In the genomic region with DNA sequence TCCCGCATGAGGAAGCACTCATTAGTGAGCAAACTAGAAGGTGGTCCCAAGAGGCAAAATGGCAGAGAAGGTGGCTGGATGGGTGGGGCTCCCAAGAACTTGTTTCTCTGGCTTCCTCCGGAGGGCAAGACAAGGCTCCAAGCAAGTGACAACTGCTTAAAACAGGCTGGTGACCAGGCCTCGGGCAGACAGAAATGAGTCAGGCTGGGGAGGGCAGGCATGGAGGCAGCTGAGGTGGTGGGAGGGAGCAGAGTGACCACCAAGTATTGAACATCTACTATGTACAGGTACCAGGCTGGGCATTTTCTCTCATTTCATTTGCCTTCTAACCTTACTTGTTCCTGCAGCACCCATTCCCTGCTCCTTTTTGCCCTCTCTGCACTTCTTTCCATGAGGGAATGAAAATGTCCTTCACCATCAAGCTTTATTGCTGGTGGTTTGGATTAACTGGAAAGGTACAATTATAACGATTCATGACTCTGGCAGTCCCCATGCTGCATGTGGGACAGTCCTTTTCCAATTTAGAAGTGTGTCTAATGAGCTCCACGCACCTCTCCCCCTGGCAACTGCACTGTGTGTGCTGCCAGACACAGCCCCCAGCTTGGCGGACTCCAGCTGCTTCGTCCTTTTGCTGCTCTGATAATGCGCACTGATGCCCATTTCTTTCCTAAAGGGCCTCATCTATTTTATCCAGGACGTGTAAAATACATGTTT, we compare ENCODE assay signal across 18 cellular contexts. TPM values are rescaled to one million over a fixed set of nuclear protein-coding genes. Genes with fewer than 3 reads are reported as not detected.
DNase-seq lines count a peak whose midpoint lies in the region; ATAC-seq and TF ChIP-seq lines count a peak whose summit lies in the region.
"Had no signal": no experiment of that assay in that cellular context is flagged by ENCODE, and none has a peak within 500 bp of the region (broad histone marks: within the 10 kb centered on the region; RNA-seq: fewer than 3 reads in every experiment).

No MANE protein-coding gene starts in this region.

- no peak overlapping the region for H2BK15ac ChIP-seq in IMR-90 (ENCODE audit: low read depth, low read length)

- H3F3A ChIP-seq in MM.1S (ENCODE audit: insufficient read depth, low read length) = no peaks in the 10 kb centered on the region

- H3K9me2 ChIP-seq in MM.1S (replicated peaks; ENCODE audit: insufficient read depth, low read length) = no peaks in the 10 kb centered on the region

- H3K36me3 ChIP-seq in IMR-90 (ENCODE audit: control insufficient read depth, insufficient read depth, low read length) (no peaks in the 10 kb centered on the region), MM.1S (replicated peaks; ENCODE audit: insufficient read depth, low read length) (no peaks in the 10 kb centered on the region)

- in situ Hi-C loops in IMR-90 (cut with MboI; ENCODE audit: low sequenced_read_pairs) = no loop called here

- no peaks in the 10 kb centered on the region for H3K9me3 ChIP-seq in IMR-90 (ENCODE audit: control insufficient read depth, insufficient read depth, low read length)
- no peaks in the 10 kb centered on the region for H3K9me3 ChIP-seq in MM.1S (replicated peaks; ENCODE audit: insufficient read depth, low read length)
- H3K9me3 ChIP-seq: stomach had no signal

- peaks cover 5% of the 10 kb centered on the region for H3K27me3 ChIP-seq in IMR-90 (ENCODE audit: control insufficient read depth, insufficient read depth, low read length)
- peaks cover 91% of the 10 kb centered on the region for H3K27me3 ChIP-seq in MM.1S (replicated peaks; ENCODE audit: insufficient read depth, low read length)
- H3K27me3 ChIP-seq: stomach had no signal

- H3K4me3 ChIP-seq in IMR-90 (ENCODE audit: insufficient read depth, low read depth, low read length) = no peak overlapping the region
- H3K4me3 ChIP-seq in epithelial cell of esophagus (ENCODE audit: low read length) = no peak overlapping the region
- H3K4me3 ChIP-seq in MM.1S (ENCODE audit: low read length) = no peak overlapping the region
- H3K4me3 ChIP-seq: lung, stomach had no signal

- no peak overlapping the region for H2BK5ac ChIP-seq in IMR-90 (ENCODE audit: low read depth, low read length, poor library complexity, severe bottlenecking)

- H3K27ac ChIP-seq in IMR-90 (ENCODE audit: insufficient read depth, low read length) = no peak overlapping the region
- no peak overlapping the region for H3K27ac ChIP-seq in MM.1S (ENCODE audit: low read length)

- H3K79me2 ChIP-seq in MM.1S (ENCODE audit: low read length) = no peaks in the 10 kb centered on the region

- intact Hi-C loops in IMR-90 (cut with micrococcal nuclease) = no loop called here

- H2AFZ ChIP-seq in IMR-90 (replicated peaks; ENCODE audit: low read length, poor library complexity) = no peak overlapping the region
- no peak overlapping the region for H2AFZ ChIP-seq in MM.1S (ENCODE audit: low read length)

- no peak overlapping the region for H3K23ac ChIP-seq in IMR-90 (ENCODE audit: low read depth, low read length)

- CTCF ChIA-PET in IMR-90 (lab: Yijun Ruan, JAX) = interaction anchor here (0.5 to 1.2 kb wide), 2 partner anchors 42 to 61 kb away, joined by 3 read pairs; no protein-coding TSS in a partner anchor

- DNase-seq in Daoy (ENCODE audit: low read depth) (peak; percentile 44), IMR-90 (no peak), epithelial cell of esophagus (ENCODE audit: low read depth) (peak; percentile 49), MM.1S (no peak), activated T-cell treated with anti-CD3 and anti-CD28 coated beads for 4 hours (no peak)
- no peak for DNase-seq in activated CD4-positive, alpha-beta T cell treated with anti-CD3 and anti-CD28 coated beads for 4 hours
- no peak for DNase-seq in naive thymus-derived CD8-positive, alpha-beta T cell
- DNase-seq: activated CD4-positive, alpha-beta T cell treated with anti-CD3 and anti-CD28 coated beads, Interleukin-2, amount 10 ng/mL, durations not matched to agents 24 days and 14 days; activated naive CD4-positive, alpha-beta T cell treated with Interleukin-2 at 50 U/mL for 16 hours; CD4-positive, alpha-beta memory T cell; cortex of kidney; DND-41; NCI-H526; stomach had no signal

- no peak overlapping the region for H3K56ac ChIP-seq in IMR-90 (ENCODE audit: extremely low read depth, insufficient read depth, low read length)

- peak overlapping the region; percentile 74 to 93 (median 78) for H3K27ac Mint-ChIP-seq in nephron
- peak overlapping the region in 2 of 10 donors; percentile 9 to 21 for H3K27ac Mint-ChIP-seq in naive thymus-derived CD8-positive, alpha-beta T cell
- H3K27ac Mint-ChIP-seq: activated CD4-positive, alpha-beta T cell treated with anti-CD3 and anti-CD28 coated beads, Interleukin-2, amount 10 ng/mL, durations not matched to agents 24 days and 14 days; IgD-negative memory B cell had no signal

- peaks cover 21% of the 10 kb centered on the region for H3K4me1 ChIP-seq in IMR-90 (ENCODE audit: control insufficient read depth, insufficient read depth, low read length)
- H3K4me1 ChIP-seq in MM.1S (ENCODE audit: low read length) = no peaks in the 10 kb centered on the region
- H3K4me1 ChIP-seq: stomach had no signal

- no peak overlapping the region; the same call in 1 of the 2 replicates for H3K14ac ChIP-seq in IMR-90 (replicated peaks; ENCODE audit: low read depth, low read length)

- H2BK20ac ChIP-seq in IMR-90 (ENCODE audit: low read depth, low read length) = no peak overlapping the region

- H2AK5ac ChIP-seq in IMR-90 (ENCODE audit: low read depth, low read length) = peak overlapping the region; percentile 42; the same call in 1 of the 2 replicates

- no peak for TF ChIP-seq RAD21 in IMR-90 (IDR thresholded peaks at IDR 0.05; ENCODE audit: low read length)

- H2AK9ac ChIP-seq in IMR-90 (replicated peaks; ENCODE audit: low read depth, low read length, poor library complexity) = no peak overlapping the region

- peaks cover 3% of the 10 kb centered on the region; the same call in 1 of the 2 replicates for H4K20me1 ChIP-seq in IMR-90 (ENCODE audit: insufficient read depth, low read length)
- no peaks in the 10 kb centered on the region for H4K20me1 ChIP-seq in MM.1S (ENCODE audit: insufficient read depth, low read length)

- H3K79me1 ChIP-seq in IMR-90 (ENCODE audit: low read depth in 1 of 2, low read length in 2 of 2) = no peaks in the 10 kb centered on the region

- no peak overlapping the region for H4K5ac ChIP-seq in IMR-90 (ENCODE audit: low read depth, low read length)

- dilution Hi-C loops in IMR-90 (cut with HindIII; ENCODE audit: low sequenced_read_pairs, unreplicated experiment) = no loop called here

- H3K9me1 ChIP-seq in IMR-90 (ENCODE audit: insufficient read depth, low read length) = peaks cover 17% of the 10 kb centered on the region

- peak overlapping the region in 1 of 3 experiments; percentile 45 for H3K4me3 Mint-ChIP-seq in nephron
- no peak overlapping the region for H3K4me3 Mint-ChIP-seq in naive thymus-derived CD8-positive, alpha-beta T cell
- H3K4me3 Mint-ChIP-seq: activated CD4-positive, alpha-beta T cell treated with anti-CD3 and anti-CD28 coated beads, Interleukin-2, amount 10 ng/mL, durations not matched to agents 24 days and 14 days; CD4-positive, alpha-beta memory T cell had no signal

- TF ChIP-seq CTCF in IMR-90 (conservative IDR thresholded peaks at IDR 0.05; ENCODE audit: low read depth, low read length) (no peak), epithelial cell of esophagus (IDR thresholded peaks at IDR 0.05; ENCODE audit: insufficient read depth, low read depth, low read length, missing control alignments) (no peak), nephron (IDR thresholded peaks at IDR 0.05; ENCODE audit: unreplicated experiment in 3 of 3) (no peak), MM.1S (IDR thresholded peaks at IDR 0.05; ENCODE audit: low read length) (no peak)

- ATAC-seq in IMR-90 (ENCODE audit: low read depth) = no peak
- ATAC-seq in naive thymus-derived CD8-positive, alpha-beta T cell = no peak

- POLR2A ChIA-PET in IMR-90 (lab: Charles Lee; ENCODE audit: unreplicated experiment) = interaction anchor here (0.8 kb wide), 1 partner anchor 52 kb away, joined by 3 read pairs; a partner anchor contains a TSS
- POLR2A ChIA-PET in naive thymus-derived CD8-positive, alpha-beta T cell (lab: Charles Lee) = no interaction called here

- BruUV-seq in IMR-90 (replicated peaks; lab: Mats Ljungman, UMichigan) = no TSS peak

- H3K9me3 Mint-ChIP-seq in nephron = no peaks in the 10 kb centered on the region
- no peaks in the 10 kb centered on the region for H3K9me3 Mint-ChIP-seq in naive thymus-derived CD8-positive, alpha-beta T cell
- H3K9me3 Mint-ChIP-seq: activated CD4-positive, alpha-beta T cell treated with anti-CD3 and anti-CD28 coated beads, Interleukin-2, amount 10 ng/mL, durations not matched to agents 24 days and 14 days; CD4-positive, alpha-beta memory T cell; IgD-negative memory B cell had no signal

- no peak overlapping the region for H3K18ac ChIP-seq in IMR-90 (ENCODE audit: low read depth, low read length)

- H3K36me3 Mint-ChIP-seq in nephron (ENCODE audit: low read depth) = no peaks in the 10 kb centered on the region
- no peaks in the 10 kb centered on the region for H3K36me3 Mint-ChIP-seq in naive thymus-derived CD8-positive, alpha-beta T cell
- H3K36me3 Mint-ChIP-seq: CD4-positive, alpha-beta memory T cell had no signal

- H3K9ac ChIP-seq in IMR-90 (ENCODE audit: low read depth, low read length) = no peak overlapping the region
- H3K9ac ChIP-seq in MM.1S (ENCODE audit: low read length) = no peak overlapping the region

- no peak overlapping the region for H4K91ac ChIP-seq in IMR-90 (ENCODE audit: insufficient read depth, low read depth, low read length)

- no peak for TF ChIP-seq POLR2A in IMR-90 (IDR thresholded peaks at IDR 0.05; ENCODE audit: low read depth, low read length)

- H3K4me2 ChIP-seq in IMR-90 (ENCODE audit: low read depth, low read length) (no peak overlapping the region), MM.1S (ENCODE audit: low read depth, low read length) (no peak overlapping the region)

- peaks cover 5% of the 10 kb centered on the region for H3K27me3 Mint-ChIP-seq in nephron (ENCODE audit: low read depth)
- H3K27me3 Mint-ChIP-seq in naive thymus-derived CD8-positive, alpha-beta T cell = peaks cover 0 to 1% (median 0%) of the 10 kb centered on the region in 5 donors

- peaks cover 69% of the 10 kb centered on the region for H3K4me1 Mint-ChIP-seq in nephron
- H3K4me1 Mint-ChIP-seq in naive thymus-derived CD8-positive, alpha-beta T cell = peaks cover 0 to 3% (median 0%) of the 10 kb centered on the region in 4 donors
- H3K4me1 Mint-ChIP-seq: activated CD4-positive, alpha-beta T cell treated with anti-CD3 and anti-CD28 coated beads, Interleukin-2, amount 10 ng/mL, durations not matched to agents 24 days and 14 days; CD4-positive, alpha-beta memory T cell; IgD-negative memory B cell had no signal

- H3K4ac ChIP-seq in IMR-90 (ENCODE audit: low read depth, low read length) = peak overlapping the region; percentile 10; the same call in 1 of the 2 replicates

- 63% methylated on average over 5 of the region's 9 CpGs; no CpG with 5 or more reads in 1 of the 2 experiments for WGBS in IMR-90 (ENCODE audit: extremely low coverage in 2 of 2, insufficient read length in 1 of 2), 2 experiments

- no peak overlapping the region for H4K8ac ChIP-seq in IMR-90 (ENCODE audit: low read depth in 2 of 2, low read length in 2 of 2)

- no peak overlapping the region for H2BK120ac ChIP-seq in IMR-90 (ENCODE audit: low read depth, low read length)

RNA-seq across cellular contexts. Expression of a gene that starts 33.2 kb away (rescaled TPM):
- 0.11 and 0.24 TPM in 2 replicates for total RNA-seq in Daoy (2014; rRNA removed; shearing (Covaris generic))
- total RNA-seq in IMR-90 (2012; rRNA removed) = under 0.01 TPM in 1 of 2 replicates, not detected in the other
- 0.05 and 0.42 TPM in 2 replicates for polyA plus RNA-seq in IMR-90 (2012; rRNA removed)
- 0.05 and 0.15 TPM in 2 replicates for polyA plus RNA-seq in IMR-90 (2012; cell fraction: cytosol; rRNA removed)
- 1.1 and 1.4 TPM in 2 replicates for polyA plus RNA-seq in IMR-90 (2012; cell fraction: nucleus; rRNA removed; ENCODE audit: low replicate concordance)
- total RNA-seq in naive thymus-derived CD8-positive, alpha-beta T cell = 10 to 100 TPM; 14.5 to 17.8 TPM
- polyA plus RNA-seq in naive thymus-derived CD8-positive, alpha-beta T cell = under 1 TPM in 1 of 3 donors, not detected in 2; 0.13 TPM

RNA-seq across cellular contexts. Expression of a gene that starts 37.7 kb away (rescaled TPM):
- total RNA-seq in Daoy (2014; rRNA removed; shearing (Covaris generic)) = not detected in 2 replicates
- total RNA-seq in IMR-90 (2012; rRNA removed) = not detected in 2 replicates
- 0.03 and 0.10 TPM in 2 replicates for polyA plus RNA-seq in IMR-90 (2012; rRNA removed)
- polyA plus RNA-seq in IMR-90 (2012; cell fraction: cytosol; rRNA removed) = 0.05 and 0.09 TPM in 2 replicates
- polyA plus RNA-seq in IMR-90 (2012; cell fraction: nucleus; rRNA removed; ENCODE audit: low replicate concordance) = 0.68 and 1.3 TPM in 2 replicates
- total RNA-seq in naive thymus-derived CD8-positive, alpha-beta T cell = 1 to 10 TPM; 1.2 to 1.8 TPM
- polyA plus RNA-seq in naive thymus-derived CD8-positive, alpha-beta T cell = not detected
- total RNA-seq: glomerular endothelial cell, stomach had no signal
- polyA plus RNA-seq: CD4-positive, alpha-beta memory T cell; IgD-negative memory B cell had no signal

RNA-seq across cellular contexts. Expression of a gene that starts 52.1 kb away (rescaled TPM):
- 16.6 and 17.7 TPM in 2 replicates for total RNA-seq in Daoy (2014; rRNA removed; shearing (Covaris generic))
- 5.3 and 7.9 TPM in 2 replicates for total RNA-seq in IMR-90 (2012; rRNA removed)
- 62.6 and 69.6 TPM in 2 replicates for polyA plus RNA-seq in IMR-90 (2012; rRNA removed)
- polyA plus RNA-seq in IMR-90 (2012; cell fraction: cytosol; rRNA removed) = 53.8 and 64.7 TPM in 2 replicates
- 85.2 and 131 TPM in 2 replicates for polyA plus RNA-seq in IMR-90 (2012; cell fraction: nucleus; rRNA removed; ENCODE audit: low replicate concordance)
- total RNA-seq in naive thymus-derived CD8-positive, alpha-beta T cell = 100 to 1,000 TPM; 140 to 141 TPM
- 10 to 100 TPM; 17.5 to 25.7 (median 21.4) TPM for polyA plus RNA-seq in naive thymus-derived CD8-positive, alpha-beta T cell

RNA-seq across cellular contexts. Expression of a gene that starts 54.1 kb away (rescaled TPM):
- total RNA-seq in Daoy (2014; rRNA removed; shearing (Covaris generic)) = 12.7 and 20.2 TPM in 2 replicates
- total RNA-seq in IMR-90 (2012; rRNA removed) = 5.8 and 5.9 TPM in 2 replicates
- polyA plus RNA-seq in IMR-90 (2012; rRNA removed) = 3.4 and 3.6 TPM in 2 replicates
- 2.6 and 3.3 TPM in 2 replicates for polyA plus RNA-seq in IMR-90 (2012; cell fraction: cytosol; rRNA removed)
- polyA plus RNA-seq in IMR-90 (2012; cell fraction: nucleus; rRNA removed; ENCODE audit: low replicate concordance) = 1.2 and 1.6 TPM in 2 replicates
- 1 to 10 TPM; 1.8 to 2.1 TPM for total RNA-seq in naive thymus-derived CD8-positive, alpha-beta T cell
- polyA plus RNA-seq in naive thymus-derived CD8-positive, alpha-beta T cell = 1 to 10 TPM in 1 of 3 donors, under 1 TPM in 2; 0.37 to 2.5 (median 0.51) TPM

Comparison
In these comparisons a context has a peak if more than half of its experiments do, and no peak if none do; other contexts are left out.
1. DNase-seq: peak in Daoy (single experiment) and epithelial cell of esophagus (single experiment); none in IMR-90 (single experiment), MM.1S (single experiment), activated T-cell treated with anti-CD3 and anti-CD28 coated beads for 4 hours (single experiment), activated CD4-positive, alpha-beta T cell treated with anti-CD3 and anti-CD28 coated beads for 4 hours (0 of 2) and naive thymus-derived CD8-positive, alpha-beta T cell (0 of 10).
2. RNA of a gene that starts 33.2 kb away (total RNA-seq): 14.5 to 17.8 TPM in naive thymus-derived CD8-positive, alpha-beta T cell; 0.11 to 0.24 TPM in Daoy and under 0.01 TPM in IMR-90; every median in the first group is over 10 times any median in the second.